25 cellular contexts compared by ENCODE assay signal in genomic region chr5:5005351-5005750, GRCh38.
"Had no signal": no experiment of that assay in that cellular context is flagged by ENCODE, and none has a peak within 500 bp of the region (broad histone marks: within the 10 kb centered on the region; RNA-seq: fewer than 3 reads in every experiment).

No MANE protein-coding gene starts in this region.

- H3K4me1 ChIP-seq: left ventricle myocardium inferior, neural progenitor cell, right atrium auricular region, right lobe of liver, tibial nerve, vagina had no signal

- H3K36me3 Mint-ChIP-seq: mesothelial cell of epicardium; naive B cell; natural killer cell; neural progenitor cell; stimulated activated memory B cell treated with anti-CD40 and anti-IgM and Interleukin-4, amounts not matched to agents 10 μg/mL and 1 μg/mL and 100 μg/mL, for 72 hours; type B pancreatic cell had no signal

- DNase-seq: islet precursor cell; left ventricle myocardium inferior; mesendoderm; naive B cell; natural killer cell; nephron progenitor cell; ovary; right lobe of liver; stimulated activated CD4-positive, alpha-beta T cell treated with anti-CD3 and anti-CD28 coated beads, Interleukin-1b, Interleukin-23, amount 100 ng/mL, for 48 hours; stimulated activated CD4-positive, alpha-beta T cell treated with anti-CD3 and anti-CD28 coated beads, Interleukin-2, amount 100 ng/mL, for 48 hours; stimulated activated CD4-positive, alpha-beta T cell treated with anti-CD3 and anti-CD28 coated beads, Interleukin-4, amount 100 ng/mL, for 4 hours; stimulated activated CD8-positive, alpha-beta memory T cell treated with anti-CD3 and anti-CD28 coated beads, Interleukin-4, amount 100 ng/mL, for 48 hours; stimulated activated naive CD4-positive, alpha-beta T cell treated with Interleukin-2 at 50 U/mL for 16 hours; stimulated activated naive CD8-positive, alpha-beta T cell treated with anti-CD3 and anti-CD28 coated beads, Interleukin-15, amount 100 ng/mL, for 72 hours; substantia nigra had no signal

- H3K27ac Mint-ChIP-seq: mesothelial cell of epicardium; naive B cell; natural killer cell; nephron progenitor cell; neural progenitor cell; progenitor cell of endocrine pancreas; stimulated activated memory B cell treated with anti-CD40 and anti-IgM and Interleukin-4, amounts not matched to agents 10 μg/mL and 1 μg/mL and 100 μg/mL, for 72 hours; stimulated activated naive CD8-positive, alpha-beta T cell treated with anti-CD3 and anti-CD28 coated beads, Interleukin-15, amount 100 ng/mL, for 72 hours; type B pancreatic cell had no signal

- H3K4me1 Mint-ChIP-seq: mesothelial cell of epicardium; naive B cell; natural killer cell; nephron progenitor cell; neural progenitor cell; stimulated activated memory B cell treated with anti-CD40 and anti-IgM and Interleukin-4, amounts not matched to agents 10 μg/mL and 1 μg/mL and 100 μg/mL, for 72 hours; stimulated activated naive CD8-positive, alpha-beta T cell treated with anti-CD3 and anti-CD28 coated beads, Interleukin-15, amount 100 ng/mL, for 72 hours had no signal

- H3K27me3 Mint-ChIP-seq: naive B cell; progenitor cell of endocrine pancreas; stimulated activated memory B cell treated with anti-CD40 and anti-IgM and Interleukin-4, amounts not matched to agents 10 μg/mL and 1 μg/mL and 100 μg/mL, for 72 hours; stimulated activated naive CD8-positive, alpha-beta T cell treated with anti-CD3 and anti-CD28 coated beads, Interleukin-15, amount 100 ng/mL, for 72 hours; type B pancreatic cell had no signal

- H3K4me3 Mint-ChIP-seq: mesothelial cell of epicardium; naive B cell; natural killer cell; nephron progenitor cell; neural progenitor cell; stimulated activated memory B cell treated with anti-CD40 and anti-IgM and Interleukin-4, amounts not matched to agents 10 μg/mL and 1 μg/mL and 100 μg/mL, for 72 hours; stimulated activated naive CD8-positive, alpha-beta T cell treated with anti-CD3 and anti-CD28 coated beads, Interleukin-15, amount 100 ng/mL, for 72 hours; type B pancreatic cell had no signal

- H3K9me3 ChIP-seq: ovary, right atrium auricular region, right lobe of liver, tibial nerve, vagina had no signal

- H3K4me3 ChIP-seq: left ventricle myocardium inferior, lung, neural progenitor cell, ovary, right atrium auricular region, right lobe of liver, smooth muscle cell, tibial nerve, vagina had no signal

- ATAC-seq: natural killer cell; right lobe of liver; stimulated activated memory B cell treated with anti-CD40 and anti-IgM and Interleukin-4, amounts not matched to agents 10 μg/mL and 1 μg/mL and 100 μg/mL, for 72 hours; stimulated activated naive CD8-positive, alpha-beta T cell treated with anti-CD3 and anti-CD28 coated beads, Interleukin-15, amount 100 ng/mL, for 72 hours had no signal

- H3K27ac ChIP-seq: left ventricle myocardium inferior, neural progenitor cell, ovary, right atrium auricular region, right lobe of liver, tibial nerve, vagina had no signal

- H3K9me3 Mint-ChIP-seq: neural progenitor cell, type B pancreatic cell had no signal

- H3K36me3 ChIP-seq: left ventricle myocardium inferior, neural progenitor cell, ovary, right atrium auricular region, right lobe of liver, tibial nerve, vagina had no signal

- H3K27me3 ChIP-seq: neural progenitor cell, ovary, right atrium auricular region, right lobe of liver, tibial nerve, vagina had no signal
